In genomic region chr10:66836057-66836456, GRCh38 we compare ENCODE assay signal across 11 cellular contexts.
DNase-seq lines count a peak whose midpoint lies in the region; ATAC-seq, FAIRE-seq and TF ChIP-seq lines count a peak whose summit lies in the region.
"Had no signal": no experiment of that assay in that cellular context is flagged by ENCODE, and none has a peak within 500 bp of the region (broad histone marks: within the 10 kb centered on the region; RNA-seq: fewer than 3 reads in every experiment).

No MANE protein-coding gene starts in this region.

- H3K9me3 ChIP-seq in smooth muscle cell (replicated peaks; ENCODE audit: low read depth), result no peaks in the 10 kb centered on the region

- H3K27ac ChIP-seq in smooth muscle cell (ENCODE audit: low read depth), result peak overlapping the region; percentile 70

- H3K27me3 Mint-ChIP-seq in activated naive CD8-positive, alpha-beta T cell treated with anti-CD3 and anti-CD28 coated beads, Interleukin-2, amount 50 U/mL, for 24 hours, result no peaks in the 10 kb centered on the region

- no peaks in the 10 kb centered on the region for H3K79me2 ChIP-seq in smooth muscle cell (ENCODE audit: low read depth)

- no peak overlapping the region for H3K9ac ChIP-seq in smooth muscle cell (ENCODE audit: low read depth)

- no peaks in the 10 kb centered on the region for H3F3A ChIP-seq in smooth muscle cell (ENCODE audit: low read depth)

- H3K9me3 Mint-ChIP-seq in activated naive CD8-positive, alpha-beta T cell treated with anti-CD3 and anti-CD28 coated beads, Interleukin-2, amount 50 U/mL, for 24 hours, result no peaks in the 10 kb centered on the region

- H3K4me1 ChIP-seq in smooth muscle cell (ENCODE audit: low read depth), result peaks cover 20% of the 10 kb centered on the region

- H3K4me2 ChIP-seq in smooth muscle cell, result peak overlapping the region; percentile 26

- 0% methylated on average over 1 of the region's 1 CpG for WGBS in smooth muscle cell (ENCODE audit: low lambda C conversion rate)

- H3K27me3 ChIP-seq in smooth muscle cell (ENCODE audit: low read depth), result no peaks in the 10 kb centered on the region

- H3K4me3 Mint-ChIP-seq in activated naive CD8-positive, alpha-beta T cell treated with anti-CD3 and anti-CD28 coated beads, Interleukin-2, amount 50 U/mL, for 24 hours, result no peak overlapping the region

- FAIRE-seq in RCC 7860 (lab: Jason Lieb, UNC), result peak; percentile 98

- ATAC-seq in GM18909 (IDR thresholded peaks at IDR 0.05; ENCODE audit: poor library complexity, unreplicated experiment) (peak; percentile 67), GM21526 (IDR thresholded peaks at IDR 0.05; ENCODE audit: low FRiP score, unreplicated experiment) (no peak), GM19324 (IDR thresholded peaks at IDR 0.05; ENCODE audit: low FRiP score, unreplicated experiment) (no peak)
- ATAC-seq in activated naive CD8-positive, alpha-beta T cell treated with anti-CD3 and anti-CD28 coated beads, Interleukin-2, amount 50 U/mL, for 24 hours, result no peak

- TF ChIP-seq CTCF in fibroblast of pulmonary artery (IDR thresholded peaks at IDR 0.05; ENCODE audit: low read length, missing control alignments), result no peak
- TF ChIP-seq CTCF in smooth muscle cell (IDR thresholded peaks at IDR 0.05; ENCODE audit: borderline replicate concordance, insufficient read depth, poor library complexity, severe bottlenecking), result no peak

- no peaks in the 10 kb centered on the region for H3K36me3 ChIP-seq in smooth muscle cell (ENCODE audit: low read depth)

- no peak overlapping the region for H2AFZ ChIP-seq in smooth muscle cell (ENCODE audit: low read depth)

- no peak overlapping the region for H3K27ac Mint-ChIP-seq in activated naive CD8-positive, alpha-beta T cell treated with anti-CD3 and anti-CD28 coated beads, Interleukin-2, amount 50 U/mL, for 24 hours

- DNase-seq in RCC 7860 (ENCODE audit: low spot score) (peak; percentile 96), fibroblast of pulmonary artery (ENCODE audit: low read depth) (peak; percentile 67), smooth muscle cell (lab: John Stamatoyannopoulos, UW; ENCODE audit: unreplicated experiment) (no peak), SHP77 treated with DMSO at 0.1 percent for 48 hours (lab: John Stamatoyannopoulos, UW) (no peak)
- no peak for DNase-seq in activated naive CD8-positive, alpha-beta T cell treated with anti-CD3 and anti-CD28 coated beads, Interleukin-2, amount 50 U/mL, for 24 hours
- DNase-seq: DMS79 treated with DMSO at 0.1 percent for 48 hours, erythroblast, NCI-H1048 had no signal

- H3K4me1 Mint-ChIP-seq in activated naive CD8-positive, alpha-beta T cell treated with anti-CD3 and anti-CD28 coated beads, Interleukin-2, amount 50 U/mL, for 24 hours, result no peaks in the 10 kb centered on the region

- no peaks in the 10 kb centered on the region for H3K36me3 Mint-ChIP-seq in activated naive CD8-positive, alpha-beta T cell treated with anti-CD3 and anti-CD28 coated beads, Interleukin-2, amount 50 U/mL, for 24 hours (ENCODE audit: low read depth)

- H3K4me3 ChIP-seq in fibroblast of pulmonary artery (replicated peaks; ENCODE audit: low read depth, low read length) (no peak overlapping the region), smooth muscle cell (no peak overlapping the region)

- H4K20me1 ChIP-seq in smooth muscle cell (ENCODE audit: low read depth), result no peaks in the 10 kb centered on the region

Comparison
In these comparisons a context has a peak if more than half of its experiments do, and no peak if none do; other contexts are left out.
1. DNase-seq: peak in RCC 7860 (single experiment) and fibroblast of pulmonary artery (single experiment); none in smooth muscle cell (single experiment), SHP77 treated with DMSO at 0.1 percent for 48 hours (single experiment) and activated naive CD8-positive, alpha-beta T cell treated with anti-CD3 and anti-CD28 coated beads, Interleukin-2, amount 50 U/mL, for 24 hours (single experiment).